Comparison of ENCODE assay signal across 1 cellular context in genomic region chr14:55045087-55045486, GRCh38.
TF ChIP-seq lines count a peak whose summit lies in the region.

No MANE protein-coding gene starts in this region.

TF ChIP-seq in GM12878, 131 proteins besides CTCF, POLR2A, EP300 and RAD21:
- TF ChIP-seq CBX5 (IDR thresholded peaks at IDR 0.05; ENCODE audit: low read depth) (no peak), ETV6 (conservative IDR thresholded peaks at IDR 0.05 in 1 of 2, IDR thresholded peaks at IDR 0.05 in 1 of 2; ENCODE audit: borderline replicate concordance in 1 of 2, low read depth in 1 of 2) (no peak), HCFC1 (IDR thresholded peaks at IDR 0.05; ENCODE audit: low read length) (no peak), PML (IDR thresholded peaks at IDR 0.05; ENCODE audit: low read length) (0 out of 2 replicates have a peak, but pooled peaks have one; percentile 23), RUNX3 (IDR thresholded peaks at IDR 0.05; ENCODE audit: low read length) (0 out of 2 replicates have a peak, but pooled peaks have one; percentile 22), IRF3 (IDR thresholded peaks at IDR 0.05) (no peak), SREBF2 (IDR thresholded peaks at IDR 0.05; ENCODE audit: low read length) (no peak), PAX8 (IDR thresholded peaks at IDR 0.05) (no peak), YY1 (IDR thresholded peaks at IDR 0.05; ENCODE audit: low read depth, low read length) (no peak), WRNIP1 (IDR thresholded peaks at IDR 0.05; ENCODE audit: borderline replicate concordance, low read depth, low read length) (no peak), MEF2A (IDR thresholded peaks at IDR 0.05; ENCODE audit: insufficient read depth, low read depth, low read length) (0 out of 2 replicates have a peak, but pooled peaks have one; percentile 8), POLR2AphosphoS5 (IDR thresholded peaks at IDR 0.05; ENCODE audit: low read length) (no peak), MTA2 (IDR thresholded peaks at IDR 0.05; ENCODE audit: low read depth) (peak; percentile 47; the same call in 1 of the 2 replicates), GABPA (IDR thresholded peaks at IDR 0.05; ENCODE audit: low read depth) (no peak), CBX3 (IDR thresholded peaks at IDR 0.05; ENCODE audit: borderline replicate concordance, low read depth) (no peak), ZNF592 (IDR thresholded peaks at IDR 0.05) (no peak), ZNF687 (IDR thresholded peaks at IDR 0.05) (0 out of 2 replicates have a peak, but pooled peaks have one; percentile 26), CHD4 (IDR thresholded peaks at IDR 0.05) (no peak), CREM (IDR thresholded peaks at IDR 0.05; ENCODE audit: low read depth) (0 out of 2 replicates have a peak, but pooled peaks have one; percentile 9), MXI1 (IDR thresholded peaks at IDR 0.05; ENCODE audit: low read depth, low read length) (no peak), RELB (IDR thresholded peaks at IDR 0.05; ENCODE audit: low read depth) (peak; percentile 84)
